In genomic region chr15:51735611-51736010, GRCh38 we compare ENCODE assay signal across 1 cellular context.
TF ChIP-seq lines count a peak whose summit lies in the region.

No MANE protein-coding gene starts in this region.

TF ChIP-seq in GM12878, 131 proteins besides CTCF, POLR2A, EP300 and RAD21:
- no peak for TF ChIP-seq NFIC (IDR thresholded peaks at IDR 0.05; ENCODE audit: low read depth, low read length)
- peak; percentile 52 for TF ChIP-seq RUNX3 (IDR thresholded peaks at IDR 0.05; ENCODE audit: low read length)
- no peak for TF ChIP-seq RCOR1 (conservative IDR thresholded peaks at IDR 0.05; ENCODE audit: low read depth, low read length)
- TF ChIP-seq FOXM1 (IDR thresholded peaks at IDR 0.05; ENCODE audit: low read depth, low read length), result no peak
- TF ChIP-seq STAT1 (conservative IDR thresholded peaks at IDR 0.05), result no peak
- no peak for TF ChIP-seq HDAC2 (IDR thresholded peaks at IDR 0.05)
- no peak for TF ChIP-seq TBL1XR1 (IDR thresholded peaks at IDR 0.05; ENCODE audit: low read depth, low read length)
